In genomic region chr13:29858231-29858630, GRCh38 we compare ENCODE assay signal across 1 cellular context.
TF ChIP-seq lines count a peak whose summit lies in the region.

No MANE protein-coding gene starts in this region.

TF ChIP-seq in IMR-90, 13 proteins besides CTCF, POLR2A, EP300 and RAD21 (continued from another document):
- no peak for TF ChIP-seq MAFK (IDR thresholded peaks at IDR 0.05; ENCODE audit: low read depth, low read length)
- TF ChIP-seq CHD1 (IDR thresholded peaks at IDR 0.05; ENCODE audit: low read depth, low read length) = no peak
- no peak for TF ChIP-seq RCOR1 (IDR thresholded peaks at IDR 0.05; ENCODE audit: insufficient replicate concordance, low read length)
- no peak for TF ChIP-seq NFE2L2 (IDR thresholded peaks at IDR 0.05; ENCODE audit: low read depth, low read length)
- TF ChIP-seq MAZ (IDR thresholded peaks at IDR 0.05; ENCODE audit: borderline replicate concordance, low read depth, low read length) = no peak
